ENCODE assay signal across 14 cellular contexts in the genomic region with DNA sequence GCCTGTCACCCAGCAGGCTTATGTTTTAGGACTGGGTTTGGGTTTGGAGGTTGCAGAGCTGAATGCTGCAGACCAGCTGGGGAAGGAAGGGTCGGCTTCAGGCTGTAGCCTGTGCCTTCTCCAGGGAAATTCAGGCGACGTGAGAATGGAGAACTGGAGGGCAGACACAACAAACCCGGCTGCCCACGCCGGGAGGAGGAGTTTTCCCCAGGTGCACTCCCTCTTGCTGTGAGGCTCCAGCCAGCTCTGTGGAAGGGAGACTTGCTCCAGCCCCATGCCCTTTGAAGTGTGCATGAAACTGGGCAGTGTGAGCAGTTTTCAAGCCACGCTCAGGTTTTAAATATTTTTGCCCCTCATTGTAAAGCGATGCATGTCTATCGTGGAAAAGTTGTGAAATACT.
"Had no signal": no experiment of that assay in that cellular context is flagged by ENCODE, and none has a peak within 500 bp of the region (broad histone marks: within the 10 kb centered on the region; RNA-seq: fewer than 3 reads in every experiment).

No MANE protein-coding gene starts in this region.

- ATAC-seq: left colon had no signal

- H2AFZ ChIP-seq: parathyroid adenoma had no signal

- H3K9me3 ChIP-seq: neutrophil had no signal

- H3K27ac ChIP-seq: neutrophil, parathyroid adenoma had no signal

- H3K36me3 ChIP-seq: neutrophil had no signal

- H3K79me2 ChIP-seq: parathyroid adenoma had no signal

- H3K9ac ChIP-seq: parathyroid adenoma had no signal

- H3K27me3 Mint-ChIP-seq: dendritic cell treated with granulocyte-macrophage colony-stimulating factor and Interleukin-4, amounts not matched to agents 40 ng/mL and 50 ng/mL, for 4 days had no signal

- H3K4me1 ChIP-seq: parathyroid adenoma had no signal

- H3K4me3 Mint-ChIP-seq: activated CD4-positive, alpha-beta T cell treated with anti-CD3 and anti-CD28 coated beads, Interleukin-2, amount 10 ng/mL, durations not matched to agents 24 days and 14 days; activated T-helper 1 cell treated with anti-CD3 and anti-CD28 coated beads, Interleukin-12 subunit alpha, Interleukin-12 subunit beta, Interleukin-2, Interleukin-4 antibody, amounts not matched to agents 30 ng/mL and 10 ng/mL and 1 ng/mL, durations not matched to agents 14 hours and 24 hours and 36 hours; dendritic cell treated with granulocyte-macrophage colony-stimulating factor and Interleukin-4, amounts not matched to agents 40 ng/mL and 50 ng/mL, for 4 days had no signal

- DNase-seq: activated CD4-positive, alpha-beta T cell treated with anti-CD3 and anti-CD28 coated beads, Interleukin-2, amount 10 ng/mL, durations not matched to agents 24 days and 14 days; activated CD8-positive, alpha-beta memory T cell treated with anti-CD3 and anti-CD28 coated beads for 24 hours; activated naive CD4-positive, alpha-beta T cell treated with Interleukin-2 at 50 U/mL for 16 hours; anterior cingulate cortex; cerebellar nuclear complex; effector memory CD4-positive, alpha-beta T cell; foreskin fibroblast; left colon; stimulated activated CD4-positive, alpha-beta T cell treated with anti-CD3 and anti-CD28 coated beads, Interleukin-12 subunit alpha, Interleukin-12 subunit beta, amount 100 ng/mL, for 4 hours; stimulated activated CD4-positive, alpha-beta T cell treated with anti-CD3 and anti-CD28 coated beads, Interleukin-2, amount 100 ng/mL, for 24 hours had no signal

- H3K27me3 ChIP-seq: neutrophil had no signal

- H3K27ac Mint-ChIP-seq: activated CD4-positive, alpha-beta T cell treated with anti-CD3 and anti-CD28 coated beads, Interleukin-2, amount 10 ng/mL, durations not matched to agents 24 days and 14 days; activated T-helper 1 cell treated with anti-CD3 and anti-CD28 coated beads, Interleukin-12 subunit alpha, Interleukin-12 subunit beta, Interleukin-2, Interleukin-4 antibody, amounts not matched to agents 30 ng/mL and 10 ng/mL and 1 ng/mL, durations not matched to agents 14 hours and 24 hours and 36 hours; dendritic cell treated with granulocyte-macrophage colony-stimulating factor and Interleukin-4, amounts not matched to agents 40 ng/mL and 50 ng/mL, for 4 days had no signal

- H3K9me3 Mint-ChIP-seq: activated CD4-positive, alpha-beta T cell treated with anti-CD3 and anti-CD28 coated beads, Interleukin-2, amount 10 ng/mL, durations not matched to agents 24 days and 14 days; activated T-helper 1 cell treated with anti-CD3 and anti-CD28 coated beads, Interleukin-12 subunit alpha, Interleukin-12 subunit beta, Interleukin-2, Interleukin-4 antibody, amounts not matched to agents 30 ng/mL and 10 ng/mL and 1 ng/mL, durations not matched to agents 14 hours and 24 hours and 36 hours; dendritic cell treated with granulocyte-macrophage colony-stimulating factor and Interleukin-4, amounts not matched to agents 40 ng/mL and 50 ng/mL, for 4 days had no signal
